In genomic region chr11:67397536-67397935, GRCh38 we compare ENCODE assay signal across 17 cellular contexts. TPM values are rescaled to one million over a fixed set of nuclear protein-coding genes. Genes with fewer than 3 reads are reported as not detected.
A peak's percentile ranks its signal among the peaks of the same experiment; 100 is the strongest.
DNase-seq lines count a peak whose midpoint lies in the region; TF ChIP-seq lines count a peak whose summit lies in the region.
"Had no signal": no experiment of that assay in that cellular context is flagged by ENCODE, and none has a peak within 500 bp of the region (broad histone marks: within the 10 kb centered on the region; RNA-seq: fewer than 3 reads in every experiment).

No MANE protein-coding gene starts in this region.

- no peaks in the 10 kb centered on the region for H3K27me3 Mint-ChIP-seq in T-helper 1 cell treated with Interleukin-12 subunit alpha and Interleukin-12 subunit beta and Interleukin-4 antibody, amounts not matched to agents 30 μg/mL and 1 μg/mL, for 36 hours (ENCODE audit: low read depth)
- no peaks in the 10 kb centered on the region for H3K27me3 Mint-ChIP-seq in activated naive CD8-positive, alpha-beta T cell treated with anti-CD3 and anti-CD28 coated beads for 36 hours
- no peaks in the 10 kb centered on the region for H3K27me3 Mint-ChIP-seq in neural crest cell (ENCODE audit: low read depth)

- H3K36me3 Mint-ChIP-seq in T-helper 1 cell treated with Interleukin-12 subunit alpha and Interleukin-12 subunit beta and Interleukin-4 antibody, amounts not matched to agents 30 μg/mL and 1 μg/mL, for 36 hours (ENCODE audit: low read depth): peaks cover 38% of the 10 kb centered on the region
- peaks cover 31% of the 10 kb centered on the region for H3K36me3 Mint-ChIP-seq in activated naive CD8-positive, alpha-beta T cell treated with anti-CD3 and anti-CD28 coated beads for 36 hours
- no peaks in the 10 kb centered on the region for H3K36me3 Mint-ChIP-seq in neural crest cell (ENCODE audit: low read depth)

- H3K36me3 ChIP-seq in KOPT-K1 (ENCODE audit: insufficient read depth, low read length): peaks cover 78% of the 10 kb centered on the region
- peaks cover 7% of the 10 kb centered on the region; the same call in 1 of the 2 replicates for H3K36me3 ChIP-seq in GM23248 (ENCODE audit: low read depth)
- H3K36me3 ChIP-seq in mammary epithelial cell (ENCODE audit: insufficient read depth, low read length): peaks cover 6% of the 10 kb centered on the region

- DNase-seq in T-helper 1 cell: no peak
- no peak for DNase-seq in activated naive CD8-positive, alpha-beta T cell treated with anti-CD3 and anti-CD28 coated beads for 36 hours
- no peak for DNase-seq in neural crest cell (ENCODE audit: low read depth, low spot score)
- DNase-seq in GM23248: no peak
- no peak for DNase-seq in mammary epithelial cell
- no peak for DNase-seq in activated T-cell treated with anti-CD3 and anti-CD28 coated beads for 4 hours
- DNase-seq: 8988T; activated CD4-positive, alpha-beta T cell treated with anti-CD3 and anti-CD28 coated beads for 1 hour; Caco-2; NCI-H1930; NCI-H526; psoas muscle had no signal

- H3K4me1 ChIP-seq in GM23248 (ENCODE audit: insufficient read depth) (peaks cover 8% of the 10 kb centered on the region), mammary epithelial cell (ENCODE audit: insufficient read depth, low read length) (peaks cover 16% of the 10 kb centered on the region)

- H3K4me1 Mint-ChIP-seq in T-helper 1 cell treated with Interleukin-12 subunit alpha and Interleukin-12 subunit beta and Interleukin-4 antibody, amounts not matched to agents 30 μg/mL and 1 μg/mL, for 36 hours (ENCODE audit: low read depth): peaks cover 31% of the 10 kb centered on the region
- H3K4me1 Mint-ChIP-seq in activated naive CD8-positive, alpha-beta T cell treated with anti-CD3 and anti-CD28 coated beads for 36 hours: peaks cover 45% of the 10 kb centered on the region
- peaks cover 22% of the 10 kb centered on the region for H3K4me1 Mint-ChIP-seq in neural crest cell

- no peaks in the 10 kb centered on the region for H3K9me3 Mint-ChIP-seq in T-helper 1 cell treated with Interleukin-12 subunit alpha and Interleukin-12 subunit beta and Interleukin-4 antibody, amounts not matched to agents 30 μg/mL and 1 μg/mL, for 36 hours
- no peaks in the 10 kb centered on the region for H3K9me3 Mint-ChIP-seq in activated naive CD8-positive, alpha-beta T cell treated with anti-CD3 and anti-CD28 coated beads for 36 hours
- no peaks in the 10 kb centered on the region for H3K9me3 Mint-ChIP-seq in neural crest cell

- peak overlapping the region; percentile 72 for H3K27ac Mint-ChIP-seq in T-helper 1 cell treated with Interleukin-12 subunit alpha and Interleukin-12 subunit beta and Interleukin-4 antibody, amounts not matched to agents 30 μg/mL and 1 μg/mL, for 36 hours
- H3K27ac Mint-ChIP-seq in activated naive CD8-positive, alpha-beta T cell treated with anti-CD3 and anti-CD28 coated beads for 36 hours: peak overlapping the region; percentile 89
- H3K27ac Mint-ChIP-seq in neural crest cell (ENCODE audit: unreplicated experiment): no peak overlapping the region

- H3K4me2 ChIP-seq in GM23248 (ENCODE audit: unreplicated experiment) (no peak overlapping the region), mammary epithelial cell (ENCODE audit: insufficient read depth, low read depth, low read length) (no peak overlapping the region)

- in situ Hi-C loops in GM23248 (cut with MboI): no loop called here
- in situ Hi-C loops in mammary epithelial cell (cut with MboI; ENCODE audit: low sequenced_read_pairs in 2 of 2): no loop called here

- H3K27ac ChIP-seq in KOPT-K1 (ENCODE audit: low read depth, low read length, poor library complexity, severe bottlenecking): peak overlapping the region; percentile 54
- H3K27ac ChIP-seq in GM23248: no peak overlapping the region
- no peak overlapping the region for H3K27ac ChIP-seq in mammary epithelial cell (ENCODE audit: insufficient read depth, low read depth, low read length)
- H3K27ac ChIP-seq: psoas muscle, suprapubic skin had no signal

- H3F3A ChIP-seq in GM23248 (ENCODE audit: insufficient read depth): no peaks in the 10 kb centered on the region

- WGBS in GM23248 (ENCODE audit: low coverage in 1 of 2, low lambda C conversion rate in 2 of 2, missing lambda C conversion rate in 2 of 2), 2 experiments: 83 to 88% methylated on average over 6 of the region's 6 CpGs
- 100% methylated on average over 4 of the region's 6 CpGs for WGBS in mammary epithelial cell (ENCODE audit: low coverage, missing lambda C conversion rate)

- H2AFZ ChIP-seq in GM23248: no peak overlapping the region
- H2AFZ ChIP-seq in mammary epithelial cell (ENCODE audit: low read depth, low read length): no peak overlapping the region

- H3K9me2 ChIP-seq in GM23248 (ENCODE audit: insufficient read depth): no peaks in the 10 kb centered on the region

- dilution Hi-C loops in mammary epithelial cell (cut with HindIII; ENCODE audit: low sequenced_read_pairs): no loop called here

- no peak for TF ChIP-seq CTCF in neural crest cell (conservative IDR thresholded peaks at IDR 0.05)
- TF ChIP-seq CTCF in mammary epithelial cell (conservative IDR thresholded peaks at IDR 0.05 in 1 of 2, IDR thresholded peaks at IDR 0.05 in 1 of 2; ENCODE audit: extremely low read depth in 1 of 2, insufficient read depth in 1 of 2, low read depth in 1 of 2, low read length in 2 of 2): no peak

- H3K4me3 ChIP-seq in GM23248 (no peak overlapping the region), mammary epithelial cell (replicated peaks in 1 of 3; ENCODE audit: insufficient read depth in 1 of 3, low read depth in 2 of 3, low read length in 3 of 3) (no peak overlapping the region)
- H3K4me3 ChIP-seq: Peyer's patch, psoas muscle, suprapubic skin had no signal

- no peaks in the 10 kb centered on the region for H3K9me3 ChIP-seq in KOPT-K1 (ENCODE audit: insufficient read depth, low read length, poor library complexity, severe bottlenecking)
- H3K9me3 ChIP-seq in GM23248 (ENCODE audit: low read depth): no peaks in the 10 kb centered on the region
- H3K9me3 ChIP-seq in mammary epithelial cell (replicated peaks; ENCODE audit: insufficient read depth, low read length): no peaks in the 10 kb centered on the region
- H3K9me3 ChIP-seq: Caco-2, Peyer's patch, psoas muscle, suprapubic skin had no signal

- CTCF ChIA-PET in mammary epithelial cell (lab: Charles Lee; ENCODE audit: low non-redundant PET): no interaction called here

- H3K79me2 ChIP-seq in GM23248 (ENCODE audit: insufficient read depth): peaks cover 28% of the 10 kb centered on the region
- peaks cover 30% of the 10 kb centered on the region for H3K79me2 ChIP-seq in mammary epithelial cell (ENCODE audit: insufficient read depth, low read length)

- H4K20me1 ChIP-seq in GM23248 (ENCODE audit: insufficient read depth) (no peaks in the 10 kb centered on the region), mammary epithelial cell (ENCODE audit: insufficient read depth, low read length) (no peaks in the 10 kb centered on the region)

- no peak overlapping the region for H3K4me3 Mint-ChIP-seq in T-helper 1 cell treated with Interleukin-12 subunit alpha and Interleukin-12 subunit beta and Interleukin-4 antibody, amounts not matched to agents 30 μg/mL and 1 μg/mL, for 36 hours
- H3K4me3 Mint-ChIP-seq in activated naive CD8-positive, alpha-beta T cell treated with anti-CD3 and anti-CD28 coated beads for 36 hours: no peak overlapping the region
- peak overlapping the region; percentile 76 for H3K4me3 Mint-ChIP-seq in neural crest cell

- no peak overlapping the region for H3K9ac ChIP-seq in GM23248
- H3K9ac ChIP-seq in mammary epithelial cell (ENCODE audit: insufficient read depth, low read length): no peak overlapping the region

- BruUV-seq in mammary epithelial cell (replicated peaks; lab: Mats Ljungman, UMichigan): no TSS peak

- H3K27me3 ChIP-seq in GM23248 (replicated peaks; ENCODE audit: insufficient read depth) (no peaks in the 10 kb centered on the region), mammary epithelial cell (ENCODE audit: insufficient read depth, low read length) (no peaks in the 10 kb centered on the region)
- H3K27me3 ChIP-seq: Peyer's patch, suprapubic skin had no signal

- intact Hi-C loops in mammary epithelial cell (cut with micrococcal nuclease): no loop called here

RNA-seq across cellular contexts. Expression of gene PPP1CA, which starts 4.1 kb away (rescaled TPM):
- total RNA-seq in activated naive CD8-positive, alpha-beta T cell treated with anti-CD3 and anti-CD28 coated beads for 36 hours: 100 to 1,000 TPM; 262 to 269 TPM
- total RNA-seq in neural crest cell (222 and 223 TPM in 2 replicates), mammary epithelial cell (100 to 1,000 TPM; 178 to 182 TPM)
- total RNA-seq in GM23248 (2014; rRNA removed; shearing (Covaris generic)): 140 and 172 TPM in 2 replicates
- polyA plus RNA-seq in GM23248 (2016; fragmentation: Nextera tagmentation; extraction: Ambion mirVana) (207 and 222 TPM in 2 replicates), mammary epithelial cell (331 TPM)
- polyA minus RNA-seq in mammary epithelial cell: 255 TPM

RNA-seq across cellular contexts. Expression of gene RAD9A, which starts 5.8 kb away (rescaled TPM):
- total RNA-seq in activated naive CD8-positive, alpha-beta T cell treated with anti-CD3 and anti-CD28 coated beads for 36 hours: 10 to 100 TPM; 31.2 to 33.7 TPM
- total RNA-seq in neural crest cell: 46.1 and 49.4 TPM in 2 replicates
- total RNA-seq in GM23248 (2014; rRNA removed; shearing (Covaris generic)): 0.51 and 4.6 TPM in 2 replicates
- 3.9 and 5.7 TPM in 2 replicates for polyA plus RNA-seq in GM23248 (2016; fragmentation: Nextera tagmentation; extraction: Ambion mirVana)
- 10 to 100 TPM in 1 of 2 donors, 1 to 10 TPM in 1; 6.5 to 17.2 TPM for total RNA-seq in mammary epithelial cell
- 15.4 TPM for polyA plus RNA-seq in mammary epithelial cell
- 4.8 TPM for polyA minus RNA-seq in mammary epithelial cell

RNA-seq across cellular contexts. Expression of gene TBC1D10C, which starts 6.3 kb away (rescaled TPM):
- total RNA-seq in activated naive CD8-positive, alpha-beta T cell treated with anti-CD3 and anti-CD28 coated beads for 36 hours: 100 to 1,000 TPM; 117 to 121 TPM
- total RNA-seq in neural crest cell (0.66 and 1.8 TPM in 2 replicates), mammary epithelial cell (under 1 TPM in 1 of 2 donors, not detected in 1; 0.17 TPM)
- not detected in 2 replicates for total RNA-seq in GM23248 (2014; rRNA removed; shearing (Covaris generic))
- polyA plus RNA-seq in GM23248 (2016; fragmentation: Nextera tagmentation; extraction: Ambion mirVana) (0.25 TPM in 1 of 2 replicates, not detected in the other), mammary epithelial cell (not detected)
- not detected for polyA minus RNA-seq in mammary epithelial cell
- total RNA-seq: Caco-2, M059J had no signal

RNA-seq across cellular contexts. Expression of gene CARNS1, which starts 17.9 kb away (rescaled TPM):
- 1 to 10 TPM; 3.1 to 3.7 TPM for total RNA-seq in activated naive CD8-positive, alpha-beta T cell treated with anti-CD3 and anti-CD28 coated beads for 36 hours
- total RNA-seq in neural crest cell (0.07 and 0.12 TPM in 2 replicates), mammary epithelial cell (under 1 TPM; 0.12 to 0.33 TPM)
- 0.38 and 0.43 TPM in 2 replicates for total RNA-seq in GM23248 (2014; rRNA removed; shearing (Covaris generic))
- polyA plus RNA-seq in GM23248 (2016; fragmentation: Nextera tagmentation; extraction: Ambion mirVana) (0.13 and 0.38 TPM in 2 replicates), mammary epithelial cell (0.03 TPM)
- polyA minus RNA-seq in mammary epithelial cell: not detected

RNA-seq across cellular contexts. Expression of gene CLCF1, which starts 24.1 kb away (rescaled TPM):
- under 1 TPM; 0.31 to 0.56 TPM for total RNA-seq in activated naive CD8-positive, alpha-beta T cell treated with anti-CD3 and anti-CD28 coated beads for 36 hours
- 0.41 and 0.68 TPM in 2 replicates for total RNA-seq in neural crest cell
- 33.0 and 39.1 TPM in 2 replicates for total RNA-seq in GM23248 (2014; rRNA removed; shearing (Covaris generic))
- 20.0 and 21.1 TPM in 2 replicates for polyA plus RNA-seq in GM23248 (2016; fragmentation: Nextera tagmentation; extraction: Ambion mirVana)
- total RNA-seq in mammary epithelial cell: 10 to 100 TPM in 1 of 2 donors, 1 to 10 TPM in 1; 8.3 to 12.5 TPM
- 15.4 TPM for polyA plus RNA-seq in mammary epithelial cell
- 21.4 TPM for polyA minus RNA-seq in mammary epithelial cell

Comparison
In these comparisons a context has a peak if more than half of its experiments do, and no peak if none do; other contexts are left out.
1. RNA of gene TBC1D10C, which starts 6.3 kb away (total RNA-seq): 117 to 121 TPM in activated naive CD8-positive, alpha-beta T cell treated with anti-CD3 and anti-CD28 coated beads for 36 hours; 0.66 to 1.8 TPM in neural crest cell, 0.17 TPM in mammary epithelial cell and not detected in GM23248; every median in the first group is over 10 times any median in the second.